1 cellular context compared by ENCODE assay signal in genomic region chr3:184717608-184717995, GRCh38.
TF ChIP-seq lines count a peak whose summit lies in the region.

No MANE protein-coding gene starts in this region.

TF ChIP-seq in K562, 482 proteins besides CTCF, POLR2A, EP300 and RAD21:
- TF ChIP-seq SIN3B (IDR thresholded peaks at IDR 0.05; ENCODE audit: low read depth): no peak
- TF ChIP-seq NFRKB (IDR thresholded peaks at IDR 0.05; ENCODE audit: low read depth): no peak
- TF ChIP-seq DNMT1 (IDR thresholded peaks at IDR 0.05): no peak
- no peak for TF ChIP-seq THRB (CRISPR knock-in tag; conservative IDR thresholded peaks at IDR 0.05)
- no peak for TF ChIP-seq CHAMP1 (IDR thresholded peaks at IDR 0.05)
- TF ChIP-seq, protein P1, sequence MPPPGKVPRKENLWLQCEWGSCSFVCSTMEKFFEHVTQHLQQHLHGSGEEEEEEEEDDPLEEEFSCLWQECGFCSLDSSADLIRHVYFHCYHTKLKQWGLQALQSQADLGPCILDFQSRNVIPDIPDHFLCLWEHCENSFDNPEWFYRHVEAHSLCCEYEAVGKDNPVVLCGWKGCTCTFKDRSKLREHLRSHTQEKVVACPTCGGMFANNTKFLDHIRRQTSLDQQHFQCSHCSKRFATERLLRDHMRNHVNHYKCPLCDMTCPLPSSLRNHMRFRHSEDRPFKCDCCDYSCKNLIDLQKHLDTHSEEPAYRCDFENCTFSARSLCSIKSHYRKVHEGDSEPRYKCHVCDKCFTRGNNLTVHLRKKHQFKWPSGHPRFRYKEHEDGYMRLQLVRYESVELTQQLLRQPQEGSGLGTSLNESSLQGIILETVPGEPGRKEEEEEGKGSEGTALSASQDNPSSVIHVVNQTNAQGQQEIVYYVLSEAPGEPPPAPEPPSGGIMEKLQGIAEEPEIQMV (tag; conservative IDR thresholded peaks at IDR 0.05; ENCODE audit: low read depth): no peak
- no peak for TF ChIP-seq ZNF699 (CRISPR knock-in tag; IDR thresholded peaks at IDR 0.05; ENCODE audit: insufficient replicate concordance)
- no peak for TF ChIP-seq RBM17 (IDR thresholded peaks at IDR 0.05; ENCODE audit: borderline replicate concordance, low read depth, low read length)
- TF ChIP-seq, protein P2, sequence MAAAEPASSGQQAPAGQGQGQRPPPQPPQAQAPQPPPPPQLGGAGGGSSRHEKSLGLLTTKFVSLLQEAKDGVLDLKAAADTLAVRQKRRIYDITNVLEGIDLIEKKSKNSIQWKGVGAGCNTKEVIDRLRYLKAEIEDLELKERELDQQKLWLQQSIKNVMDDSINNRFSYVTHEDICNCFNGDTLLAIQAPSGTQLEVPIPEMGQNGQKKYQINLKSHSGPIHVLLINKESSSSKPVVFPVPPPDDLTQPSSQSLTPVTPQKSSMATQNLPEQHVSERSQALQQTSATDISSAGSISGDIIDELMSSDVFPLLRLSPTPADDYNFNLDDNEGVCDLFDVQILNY (CRISPR knock-in tag; IDR thresholded peaks at IDR 0.05): no peak
- no peak for TF ChIP-seq ZNF644 (tag; IDR thresholded peaks at IDR 0.05; ENCODE audit: low read depth)
- TF ChIP-seq CBFA2T2 (conservative IDR thresholded peaks at IDR 0.05): no peak
- TF ChIP-seq GABPA (tag; conservative IDR thresholded peaks at IDR 0.05; ENCODE audit: low read depth): no peak
- TF ChIP-seq SMARCB1 (IDR thresholded peaks at IDR 0.05; ENCODE audit: insufficient read length, low read depth): no peak
- no peak for TF ChIP-seq STAT6 (CRISPR knock-in tag; IDR thresholded peaks at IDR 0.05)
